1 cellular context compared by ENCODE assay signal in the genomic region with DNA sequence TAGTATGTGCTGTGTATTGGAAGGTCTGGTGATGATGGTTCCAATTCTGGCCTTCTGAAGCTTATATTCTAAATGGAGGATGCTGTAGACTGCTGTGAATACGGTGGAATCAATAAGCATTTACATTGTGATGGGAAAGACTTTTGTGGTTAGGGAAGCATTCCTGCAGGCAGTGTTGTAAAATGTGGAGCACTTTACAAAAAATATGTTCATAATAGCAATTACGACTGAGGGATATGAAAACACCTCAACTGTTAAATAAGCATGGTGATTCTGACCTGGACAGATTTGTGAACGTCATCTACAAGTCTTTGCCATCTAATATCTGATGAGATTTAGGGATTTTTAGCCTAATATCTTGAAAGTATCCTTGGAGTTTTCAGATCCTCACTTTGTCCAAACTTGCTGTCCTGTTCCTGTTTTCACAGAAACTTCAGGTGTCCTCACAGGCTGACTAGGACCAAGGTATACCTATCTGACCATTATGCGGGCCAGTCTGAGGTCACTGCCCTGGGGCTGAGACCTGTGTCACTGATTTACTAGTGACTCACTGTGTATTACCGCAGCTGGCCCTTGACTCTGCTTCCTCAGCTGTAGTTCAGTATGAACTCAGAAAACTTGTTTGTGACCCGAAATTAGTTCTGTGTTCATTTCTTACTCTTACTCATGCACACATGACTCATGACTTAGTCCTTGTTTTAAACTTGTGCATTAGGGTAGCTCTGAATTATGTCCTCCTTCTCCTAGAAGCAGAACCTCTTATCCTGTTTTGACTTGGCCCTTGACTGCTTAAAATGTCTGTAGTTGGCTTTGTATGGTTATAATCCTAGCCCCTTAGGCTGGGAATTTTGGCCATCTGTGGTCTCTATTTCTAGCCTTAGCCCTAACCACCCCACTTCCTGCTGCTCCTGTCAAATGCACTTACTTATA.
A peak's percentile ranks its signal among the peaks of the same experiment; 100 is the strongest.
TF ChIP-seq lines count a peak whose summit lies in the region.

No MANE protein-coding gene starts in this region.

TF ChIP-seq in HepG2, 621 proteins besides CTCF, POLR2A, EP300 and RAD21 (continued from another document and continues in another):
- TF ChIP-seq, protein P1, sequence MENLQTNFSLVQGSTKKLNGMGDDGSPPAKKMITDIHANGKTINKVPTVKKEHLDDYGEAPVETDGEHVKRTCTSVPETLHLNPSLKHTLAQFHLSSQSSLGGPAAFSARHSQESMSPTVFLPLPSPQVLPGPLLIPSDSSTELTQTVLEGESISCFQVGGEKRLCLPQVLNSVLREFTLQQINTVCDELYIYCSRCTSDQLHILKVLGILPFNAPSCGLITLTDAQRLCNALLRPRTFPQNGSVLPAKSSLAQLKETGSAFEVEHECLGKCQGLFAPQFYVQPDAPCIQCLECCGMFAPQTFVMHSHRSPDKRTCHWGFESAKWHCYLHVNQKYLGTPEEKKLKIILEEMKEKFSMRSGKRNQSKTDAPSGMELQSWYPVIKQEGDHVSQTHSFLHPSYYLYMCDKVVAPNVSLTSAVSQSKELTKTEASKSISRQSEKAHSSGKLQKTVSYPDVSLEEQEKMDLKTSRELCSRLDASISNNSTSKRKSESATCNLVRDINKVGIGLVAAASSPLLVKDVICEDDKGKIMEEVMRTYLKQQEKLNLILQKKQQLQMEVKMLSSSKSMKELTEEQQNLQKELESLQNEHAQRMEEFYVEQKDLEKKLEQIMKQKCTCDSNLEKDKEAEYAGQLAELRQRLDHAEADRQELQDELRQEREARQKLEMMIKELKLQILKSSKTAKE (CRISPR knock-in tag; IDR thresholded peaks at IDR 0.05; ENCODE audit: borderline replicate concordance): peak; percentile 30; the same call in 1 of the 2 replicates
- TF ChIP-seq MED1 (CRISPR knock-in tag; IDR thresholded peaks at IDR 0.05): peak; percentile 94
- no peak for TF ChIP-seq REXO4 (CRISPR knock-in tag; IDR thresholded peaks at IDR 0.05; ENCODE audit: borderline replicate concordance)
- peak; percentile 60; the same call in 1 of the 2 replicates for TF ChIP-seq ZBTB20 (CRISPR knock-in tag; IDR thresholded peaks at IDR 0.05; ENCODE audit: borderline replicate concordance, low read depth)
- TF ChIP-seq NKX3-1 (CRISPR knock-in tag; IDR thresholded peaks at IDR 0.05): 0 out of 2 replicates have a peak, but pooled peaks have one; percentile 35
- TF ChIP-seq CREB3 (CRISPR knock-in tag; IDR thresholded peaks at IDR 0.05): 0 out of 2 replicates have a peak, but pooled peaks have one; percentile 51
- TF ChIP-seq PHF20 (CRISPR knock-in tag; IDR thresholded peaks at IDR 0.05): no peak
- TF ChIP-seq ZFP36L1 (CRISPR knock-in tag; IDR thresholded peaks at IDR 0.05): peak; percentile 72; the same call in 1 of the 2 replicates
- no peak for TF ChIP-seq KLF11 (CRISPR knock-in tag; IDR thresholded peaks at IDR 0.05)
- no peak for TF ChIP-seq ZNF576 (CRISPR knock-in tag; IDR thresholded peaks at IDR 0.05)
- no peak for TF ChIP-seq ZNF674 (CRISPR knock-in tag; IDR thresholded peaks at IDR 0.05; ENCODE audit: low read depth)
- peak; percentile 76 for TF ChIP-seq NCOA2 (CRISPR knock-in tag; IDR thresholded peaks at IDR 0.05)
- no peak for TF ChIP-seq FLYWCH1 (CRISPR knock-in tag; IDR thresholded peaks at IDR 0.05)
- TF ChIP-seq ZSCAN29 (CRISPR knock-in tag; conservative IDR thresholded peaks at IDR 0.05): peak; percentile 69; the same call in 1 of the 2 replicates
- TF ChIP-seq RARA (CRISPR knock-in tag; IDR thresholded peaks at IDR 0.05): peak; percentile 96
- TF ChIP-seq ZFP37 (CRISPR knock-in tag; IDR thresholded peaks at IDR 0.05; ENCODE audit: borderline replicate concordance): peak; percentile 69; the same call in 1 of the 2 replicates
- peak; percentile 100 for TF ChIP-seq FOSL2 (CRISPR knock-in tag; IDR thresholded peaks at IDR 0.05)
- no peak for TF ChIP-seq MAZ (IDR thresholded peaks at IDR 0.05; ENCODE audit: borderline replicate concordance, low read depth, low read length)
- TF ChIP-seq MAZ (CRISPR knock-in tag; IDR thresholded peaks at IDR 0.05; ENCODE audit: low read depth): 0 out of 2 replicates have a peak, but pooled peaks have one; percentile 57
- peak; percentile 68; the same call in 1 of the 2 replicates for TF ChIP-seq TBX2 (CRISPR knock-in tag; IDR thresholded peaks at IDR 0.05; ENCODE audit: borderline replicate concordance)
- TF ChIP-seq BRCA1 (CRISPR knock-in tag; IDR thresholded peaks at IDR 0.05): 0 out of 2 replicates have a peak, but pooled peaks have one; percentile 80
- TF ChIP-seq TFE3 (CRISPR knock-in tag; IDR thresholded peaks at IDR 0.05): peak; percentile 88
- 0 out of 2 replicates have a peak, but pooled peaks have one; percentile 45 for TF ChIP-seq ZNF724P (CRISPR knock-in tag; IDR thresholded peaks at IDR 0.05; ENCODE audit: borderline replicate concordance)
- TF ChIP-seq TCF7 (IDR thresholded peaks at IDR 0.05; ENCODE audit: low read depth): peak; percentile 52; the same call in 1 of the 2 replicates
- TF ChIP-seq KMT2B (CRISPR knock-in tag; IDR thresholded peaks at IDR 0.05): peak; percentile 18; the same call in 1 of the 2 replicates
- 0 out of 2 replicates have a peak, but pooled peaks have one; percentile 9 for TF ChIP-seq ZNF557 (CRISPR knock-in tag; IDR thresholded peaks at IDR 0.05)
- TF ChIP-seq, protein P2, sequence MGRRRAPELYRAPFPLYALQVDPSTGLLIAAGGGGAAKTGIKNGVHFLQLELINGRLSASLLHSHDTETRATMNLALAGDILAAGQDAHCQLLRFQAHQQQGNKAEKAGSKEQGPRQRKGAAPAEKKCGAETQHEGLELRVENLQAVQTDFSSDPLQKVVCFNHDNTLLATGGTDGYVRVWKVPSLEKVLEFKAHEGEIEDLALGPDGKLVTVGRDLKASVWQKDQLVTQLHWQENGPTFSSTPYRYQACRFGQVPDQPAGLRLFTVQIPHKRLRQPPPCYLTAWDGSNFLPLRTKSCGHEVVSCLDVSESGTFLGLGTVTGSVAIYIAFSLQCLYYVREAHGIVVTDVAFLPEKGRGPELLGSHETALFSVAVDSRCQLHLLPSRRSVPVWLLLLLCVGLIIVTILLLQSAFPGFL (CRISPR knock-in tag; IDR thresholded peaks at IDR 0.05): no peak
- peak; percentile 50; the same call in 1 of the 2 replicates for TF ChIP-seq ZNF121 (CRISPR knock-in tag; IDR thresholded peaks at IDR 0.05)
- peak; percentile 65; the same call in 1 of the 2 replicates for TF ChIP-seq HNRNPUL1 (IDR thresholded peaks at IDR 0.05; ENCODE audit: low read depth, low read length)
- TF ChIP-seq, protein P3, sequence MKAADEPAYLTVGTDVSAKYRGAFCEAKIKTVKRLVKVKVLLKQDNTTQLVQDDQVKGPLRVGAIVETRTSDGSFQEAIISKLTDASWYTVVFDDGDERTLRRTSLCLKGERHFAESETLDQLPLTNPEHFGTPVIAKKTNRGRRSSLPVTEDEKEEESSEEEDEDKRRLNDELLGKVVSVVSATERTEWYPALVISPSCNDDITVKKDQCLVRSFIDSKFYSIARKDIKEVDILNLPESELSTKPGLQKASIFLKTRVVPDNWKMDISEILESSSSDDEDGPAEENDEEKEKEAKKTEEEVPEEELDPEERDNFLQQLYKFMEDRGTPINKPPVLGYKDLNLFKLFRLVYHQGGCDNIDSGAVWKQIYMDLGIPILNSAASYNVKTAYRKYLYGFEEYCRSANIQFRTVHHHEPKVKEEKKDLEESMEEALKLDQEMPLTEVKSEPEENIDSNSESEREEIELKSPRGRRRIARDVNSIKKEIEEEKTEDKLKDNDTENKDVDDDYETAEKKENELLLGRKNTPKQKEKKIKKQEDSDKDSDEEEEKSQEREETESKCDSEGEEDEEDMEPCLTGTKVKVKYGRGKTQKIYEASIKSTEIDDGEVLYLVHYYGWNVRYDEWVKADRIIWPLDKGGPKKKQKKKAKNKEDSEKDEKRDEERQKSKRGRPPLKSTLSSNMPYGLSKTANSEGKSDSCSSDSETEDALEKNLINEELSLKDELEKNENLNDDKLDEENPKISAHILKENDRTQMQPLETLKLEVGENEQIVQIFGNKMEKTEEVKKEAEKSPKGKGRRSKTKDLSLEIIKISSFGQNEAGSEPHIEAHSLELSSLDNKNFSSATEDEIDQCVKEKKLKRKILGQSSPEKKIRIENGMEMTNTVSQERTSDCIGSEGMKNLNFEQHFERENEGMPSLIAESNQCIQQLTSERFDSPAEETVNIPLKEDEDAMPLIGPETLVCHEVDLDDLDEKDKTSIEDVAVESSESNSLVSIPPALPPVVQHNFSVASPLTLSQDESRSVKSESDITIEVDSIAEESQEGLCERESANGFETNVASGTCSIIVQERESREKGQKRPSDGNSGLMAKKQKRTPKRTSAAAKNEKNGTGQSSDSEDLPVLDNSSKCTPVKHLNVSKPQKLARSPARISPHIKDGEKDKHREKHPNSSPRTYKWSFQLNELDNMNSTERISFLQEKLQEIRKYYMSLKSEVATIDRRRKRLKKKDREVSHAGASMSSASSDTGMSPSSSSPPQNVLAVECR (CRISPR knock-in tag; IDR thresholded peaks at IDR 0.05; ENCODE audit: borderline replicate concordance): peak; percentile 39; the same call in 1 of the 2 replicates
- TF ChIP-seq ZMYM3 (CRISPR knock-in tag; IDR thresholded peaks at IDR 0.05): peak; percentile 63; the same call in 1 of the 2 replicates
- peak; percentile 31; the same call in 1 of the 2 replicates for TF ChIP-seq YEATS4 (CRISPR knock-in tag; IDR thresholded peaks at IDR 0.05; ENCODE audit: borderline replicate concordance)
- no peak for TF ChIP-seq GTF3A (CRISPR knock-in tag; conservative IDR thresholded peaks at IDR 0.05)
- peak; percentile 58; the same call in 1 of the 2 replicates for TF ChIP-seq RFXAP (CRISPR knock-in tag; IDR thresholded peaks at IDR 0.05; ENCODE audit: borderline replicate concordance)
- TF ChIP-seq TEAD3 (CRISPR knock-in tag; optimal IDR thresholded peaks at IDR 0.05; ENCODE audit: borderline replicate concordance): peak; percentile 56
- TF ChIP-seq, protein P4, sequence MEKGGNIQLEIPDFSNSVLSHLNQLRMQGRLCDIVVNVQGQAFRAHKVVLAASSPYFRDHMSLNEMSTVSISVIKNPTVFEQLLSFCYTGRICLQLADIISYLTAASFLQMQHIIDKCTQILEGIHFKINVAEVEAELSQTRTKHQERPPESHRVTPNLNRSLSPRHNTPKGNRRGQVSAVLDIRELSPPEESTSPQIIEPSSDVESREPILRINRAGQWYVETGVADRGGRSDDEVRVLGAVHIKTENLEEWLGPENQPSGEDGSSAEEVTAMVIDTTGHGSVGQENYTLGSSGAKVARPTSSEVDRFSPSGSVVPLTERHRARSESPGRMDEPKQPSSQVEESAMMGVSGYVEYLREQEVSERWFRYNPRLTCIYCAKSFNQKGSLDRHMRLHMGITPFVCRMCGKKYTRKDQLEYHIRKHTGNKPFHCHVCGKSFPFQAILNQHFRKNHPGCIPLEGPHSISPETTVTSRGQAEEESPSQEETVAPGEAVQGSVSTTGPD (CRISPR knock-in tag; IDR thresholded peaks at IDR 0.05): no peak
- peak; percentile 95; the same call in 1 of the 2 replicates for TF ChIP-seq PHF21A (CRISPR knock-in tag; IDR thresholded peaks at IDR 0.05)
- no peak for TF ChIP-seq PHB2 (IDR thresholded peaks at IDR 0.05; ENCODE audit: partially characterized antibody)
- no peak for TF ChIP-seq CBX2 (IDR thresholded peaks at IDR 0.05; ENCODE audit: low read depth, low read length)
- no peak for TF ChIP-seq CBX2 (CRISPR knock-in tag; IDR thresholded peaks at IDR 0.05; ENCODE audit: low read depth)
- TF ChIP-seq SNAPC4 (CRISPR knock-in tag; IDR thresholded peaks at IDR 0.05): no peak
- no peak for TF ChIP-seq ZNF30 (CRISPR knock-in tag; IDR thresholded peaks at IDR 0.05)
